18 cellular contexts compared by ENCODE assay signal in the genomic region with DNA sequence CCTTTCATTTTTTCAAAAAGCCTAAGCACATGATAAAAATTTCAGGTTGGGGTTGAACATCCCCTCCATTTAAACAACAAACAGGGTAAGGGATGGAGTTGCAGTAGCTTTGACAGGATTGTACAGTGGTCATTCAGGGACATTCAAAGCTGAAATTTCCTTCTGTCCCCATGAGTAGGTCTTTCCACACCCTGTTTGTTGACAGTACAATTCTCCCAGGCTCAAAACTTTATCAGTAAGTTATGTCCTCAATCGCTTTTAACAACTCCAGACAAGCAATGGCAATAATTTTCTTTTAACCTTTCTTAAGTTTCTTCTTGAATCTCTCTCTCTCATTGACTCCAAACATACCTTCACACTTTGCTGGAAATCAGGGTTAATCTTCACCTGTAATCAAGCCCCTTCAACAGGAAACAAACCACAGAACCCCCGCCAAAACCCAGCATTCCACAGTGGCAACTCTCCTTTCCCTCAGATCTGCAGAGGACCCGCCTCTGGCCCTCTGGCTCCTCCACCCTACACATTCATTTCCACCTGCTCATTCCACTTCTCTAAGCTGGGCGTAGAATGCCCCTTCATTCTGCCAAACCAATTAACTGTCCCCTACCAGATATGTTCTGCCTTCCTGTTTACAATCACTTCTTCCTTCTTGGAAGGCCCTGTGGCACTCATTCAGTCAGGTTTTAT. TPM values are rescaled to one million over a fixed set of nuclear protein-coding genes. Genes with fewer than 3 reads are reported as not detected.
DNase-seq lines count a peak whose midpoint lies in the region; ATAC-seq and TF ChIP-seq lines count a peak whose summit lies in the region.
"Had no signal": no experiment of that assay in that cellular context is flagged by ENCODE, and none has a peak within 500 bp of the region (broad histone marks: within the 10 kb centered on the region; RNA-seq: fewer than 3 reads in every experiment).

No MANE protein-coding gene starts in this region.

- no peaks in the 10 kb centered on the region for H3K27me3 ChIP-seq in cardiac muscle cell
- H3K27me3 ChIP-seq: MG63, neural progenitor cell, SJCRH30, suprapubic skin had no signal

- H3K27me3 Mint-ChIP-seq in T-cell, result no peaks in the 10 kb centered on the region
- no peaks in the 10 kb centered on the region for H3K27me3 Mint-ChIP-seq in memory B cell
- no peaks in the 10 kb centered on the region for H3K27me3 Mint-ChIP-seq in type B pancreatic cell

- H3K4me3 ChIP-seq in cardiac muscle cell, result no peak overlapping the region
- H3K4me3 ChIP-seq: MG63, neural progenitor cell, SJCRH30, suprapubic skin had no signal

- CTCF ChIA-PET in T-cell (lab: Charles Lee), result no interaction called here

- TF ChIP-seq CTCF in cardiac muscle cell (IDR thresholded peaks at IDR 0.05; ENCODE audit: low read depth, low read length) (no peak), type B pancreatic cell (conservative IDR thresholded peaks at IDR 0.05) (no peak)

- H3K27ac Mint-ChIP-seq in T-cell, result peak overlapping the region; percentile 5 to 44
- peak overlapping the region; percentile 38 for H3K27ac Mint-ChIP-seq in memory B cell
- peak overlapping the region; percentile 52 for H3K27ac Mint-ChIP-seq in type B pancreatic cell
- H3K27ac Mint-ChIP-seq: neural progenitor cell had no signal

- peak overlapping the region; percentile 82 for H3K27ac ChIP-seq in cardiac muscle cell
- H3K27ac ChIP-seq: neural progenitor cell, SJCRH30, suprapubic skin had no signal

- H3K36me3 ChIP-seq in cardiac muscle cell, result peaks cover 28% of the 10 kb centered on the region
- H3K36me3 ChIP-seq: neural progenitor cell had no signal

- POLR2A ChIA-PET in T-cell (lab: Charles Lee), result interaction anchor here in 1 of 2 donors (0.5 kb wide), 1 partner anchor 47 kb away, joined by 5 read pairs; no protein-coding TSS in a partner anchor

- H3K9me3 ChIP-seq in cardiac muscle cell (ENCODE audit: low read depth), result no peaks in the 10 kb centered on the region
- H3K9me3 ChIP-seq: MG63, SJCRH30, suprapubic skin had no signal

- intact Hi-C loops in Right ventricle myocardium inferior (cut with DNase I), result no loop called here

- ATAC-seq in Right ventricle myocardium inferior, result no peak
- no peak for ATAC-seq in T-cell (replicated peaks in 1 of 4)
- no peak for ATAC-seq in memory B cell (ENCODE audit: low read depth)
- no peak for ATAC-seq in GM21786 (IDR thresholded peaks at IDR 0.05; ENCODE audit: unreplicated experiment)

- H3K36me3 Mint-ChIP-seq in T-cell (peaks cover 33% of the 10 kb centered on the region), memory B cell (peaks cover 17% of the 10 kb centered on the region), type B pancreatic cell (peaks cover 26% of the 10 kb centered on the region)

- DNase-seq in cardiac muscle cell (ENCODE audit: low read depth in 1 of 2, low spot score in 1 of 2) (no peak), Right ventricle myocardium inferior (ENCODE audit: missing footprints) (no peak), T-cell (no peak), memory B cell (ENCODE audit: low spot score in 2 of 2) (no peak), type B pancreatic cell (ENCODE audit: extremely low spot score, unreplicated experiment) (no peak), NCI-H748 (lab: John Stamatoyannopoulos, UW; ENCODE audit: unreplicated experiment) (no peak), NCI-H2107 (lab: John Stamatoyannopoulos, UW) (no peak)
- DNase-seq: activated CD4-positive, alpha-beta T cell treated with anti-CD3 and anti-CD28 coated beads, Interleukin-2, amount 50 U/mL, for 1 hour; activated T-cell treated with anti-CD3 and anti-CD28 coated beads, Interleukin-2, amount 50 U/mL, for 1 hour; aorta; foreskin melanocyte; MG63; NCI-H187; NCI-H446 treated with DMSO at 0.1 percent for 48 hours; SJCRH30 had no signal

- peaks cover 19 to 33% (median 24%) of the 10 kb centered on the region in 3 donors for H3K4me1 Mint-ChIP-seq in T-cell
- H3K4me1 Mint-ChIP-seq in memory B cell, result peaks cover 8% of the 10 kb centered on the region
- peaks cover 15% of the 10 kb centered on the region for H3K4me1 Mint-ChIP-seq in type B pancreatic cell (ENCODE audit: unreplicated experiment)
- H3K4me1 Mint-ChIP-seq: neural progenitor cell had no signal

- H3K9me3 Mint-ChIP-seq in T-cell (no peaks in the 10 kb centered on the region), memory B cell (no peaks in the 10 kb centered on the region), type B pancreatic cell (no peaks in the 10 kb centered on the region)
- H3K9me3 Mint-ChIP-seq: neural progenitor cell had no signal

- H3K4me1 ChIP-seq in cardiac muscle cell (ENCODE audit: low read depth), result peaks cover 15% of the 10 kb centered on the region
- H3K4me1 ChIP-seq: neural progenitor cell, SJCRH30, suprapubic skin had no signal

- H3K4me3 Mint-ChIP-seq in T-cell, result no peak overlapping the region
- H3K4me3 Mint-ChIP-seq in memory B cell, result no peak overlapping the region
- no peak overlapping the region for H3K4me3 Mint-ChIP-seq in type B pancreatic cell
- H3K4me3 Mint-ChIP-seq: neural progenitor cell had no signal

RNA-seq across cellular contexts. Expression of gene TXNDC11, which starts 20.7 kb away (rescaled TPM):
- total RNA-seq in cardiac muscle cell (43.0 and 46.6 TPM in 2 replicates), Right ventricle myocardium inferior (20.3 TPM), T-cell (10 to 100 TPM; 44.0 to 76.3 (median 54.0) TPM), type B pancreatic cell (ENCODE audit: low replicate concordance) (26.7 and 39.0 TPM in 2 replicates)
- polyA plus RNA-seq in cardiac muscle cell, result 26.6 and 29.4 TPM in 2 replicates

RNA-seq across cellular contexts. Expression of gene SNN, which starts 53.7 kb away (rescaled TPM):
- 28.3 and 34.9 TPM in 2 replicates for total RNA-seq in cardiac muscle cell
- polyA plus RNA-seq in cardiac muscle cell, result 35.3 and 41.8 TPM in 2 replicates
- 27.7 TPM for total RNA-seq in Right ventricle myocardium inferior
- 10 to 100 TPM; 17.4 to 56.2 (median 22.7) TPM for total RNA-seq in T-cell
- total RNA-seq in type B pancreatic cell (ENCODE audit: low replicate concordance), result 23.8 and 44.0 TPM in 2 replicates
